19 cellular contexts compared by ENCODE assay signal in the genomic region with DNA sequence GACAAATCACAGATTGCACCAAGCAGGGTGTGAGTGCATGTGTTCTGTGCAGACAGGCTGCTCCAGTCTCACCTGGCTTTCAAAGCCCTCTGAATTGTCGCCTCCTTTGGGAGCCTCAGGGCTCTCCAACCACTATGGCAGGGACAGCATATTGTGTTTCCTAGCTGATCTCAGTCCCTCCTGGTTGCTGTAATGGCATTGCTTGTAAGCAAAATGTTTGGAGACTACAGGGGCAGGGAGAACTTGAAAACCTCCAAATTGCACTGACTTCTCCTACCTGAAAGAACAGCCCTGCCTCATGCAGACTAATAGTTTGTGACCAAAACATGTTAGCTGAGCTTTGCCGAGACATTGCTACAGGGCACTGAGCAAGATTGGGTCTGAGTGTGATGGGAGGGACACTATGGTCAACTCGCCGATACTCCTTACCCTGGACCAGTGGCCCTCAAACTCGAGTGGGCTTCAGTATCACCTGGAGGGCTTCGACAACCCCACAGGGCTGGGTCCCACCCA.
DNase-seq lines count a peak whose midpoint lies in the region; ATAC-seq lines count a peak whose summit lies in the region.
"Had no signal": no experiment of that assay in that cellular context is flagged by ENCODE, and none has a peak within 500 bp of the region (broad histone marks: within the 10 kb centered on the region; RNA-seq: fewer than 3 reads in every experiment).

No MANE protein-coding gene starts in this region.

- H3K27ac ChIP-seq in HUES6 (ENCODE audit: low read depth, low read length) (peak overlapping the region; percentile 77), iPS-20b (ENCODE audit: low read length) (peak overlapping the region; percentile 26)
- H3K27ac ChIP-seq: cardiac muscle cell had no signal

- H3K4me1 ChIP-seq in HUES6 (ENCODE audit: control insufficient read depth, insufficient read depth, low read length) (peaks cover 57% of the 10 kb centered on the region), iPS-20b (ENCODE audit: insufficient read depth, low read length) (peaks cover 26% of the 10 kb centered on the region)
- H3K4me1 ChIP-seq: Caco-2, suprapubic skin had no signal

- H3K9ac ChIP-seq in HUES6 (ENCODE audit: low read length) (peak overlapping the region; percentile 67), iPS-20b (ENCODE audit: low read depth, low read length) (peak overlapping the region; percentile 57; the same call in 1 of the 2 replicates)

- H3K4me3 ChIP-seq in HUES6 (ENCODE audit: low read depth, low read length) (peak overlapping the region; percentile 25), iPS-20b (ENCODE audit: low read length) (peak overlapping the region; percentile 49; the same call in 1 of the 2 replicates)
- H3K4me3 ChIP-seq: cardiac muscle cell, esophagus squamous epithelium, suprapubic skin had no signal

- H3K36me3 ChIP-seq in HUES6 (ENCODE audit: control insufficient read depth, insufficient read depth, low read length) = no peaks in the 10 kb centered on the region
- no peaks in the 10 kb centered on the region for H3K36me3 ChIP-seq in iPS-20b (ENCODE audit: insufficient read depth, low read depth, low read length)
- H3K36me3 ChIP-seq: cardiac muscle cell, esophagus squamous epithelium, suprapubic skin had no signal

- H3K27me3 ChIP-seq in HUES6 (ENCODE audit: control insufficient read depth, insufficient read depth, low read length) = no peaks in the 10 kb centered on the region
- H3K27me3 ChIP-seq in iPS-20b (ENCODE audit: insufficient read depth, low read length) = no peaks in the 10 kb centered on the region
- H3K27me3 ChIP-seq: cardiac muscle cell, esophagus squamous epithelium, suprapubic skin had no signal

- DNase-seq in NCI-H1417 treated with DMSO at 0.1 percent for 48 hours (lab: John Stamatoyannopoulos, UW) (no peak), NCI-H2196 treated with DMSO at 0.1 percent for 48 hours (lab: John Stamatoyannopoulos, UW; ENCODE audit: unreplicated experiment) (no peak)
- DNase-seq: activated CD4-positive, CD25-positive, alpha-beta regulatory T cell; activated CD8-positive, alpha-beta T cell treated with anti-CD3 and anti-CD28 coated beads, Interleukin-2, amount 10 ng/mL, durations not matched to agents 7 days and 5 days; activated naive CD8-positive, alpha-beta T cell treated with anti-CD3 and anti-CD28 coated beads for 36 hours; Caco-2; esophagus squamous epithelium; mammary epithelial cell; naive thymus-derived CD8-positive, alpha-beta T cell; NCI-H510A; stimulated activated CD4-positive, alpha-beta T cell treated with anti-CD3 and anti-CD28 coated beads, Interleukin-4, amount 100 ng/mL, for 24 hours had no signal

- ATAC-seq in GM18868 (IDR thresholded peaks at IDR 0.05; ENCODE audit: unreplicated experiment) (peak; percentile 7), GM21529 (IDR thresholded peaks at IDR 0.05; ENCODE audit: unreplicated experiment) (peak; percentile 1), GM21717 (IDR thresholded peaks at IDR 0.05; ENCODE audit: unreplicated experiment) (no peak), HG03196 (IDR thresholded peaks at IDR 0.05; ENCODE audit: unreplicated experiment) (no peak)
- ATAC-seq: activated CD8-positive, alpha-beta T cell treated with anti-CD3 and anti-CD28 coated beads, Interleukin-2, amount 10 ng/mL, durations not matched to agents 7 days and 5 days; naive thymus-derived CD8-positive, alpha-beta T cell had no signal

- H3K9me3 ChIP-seq in HUES6 (ENCODE audit: control insufficient read depth, insufficient read depth, low read depth, low read length) (no peaks in the 10 kb centered on the region), iPS-20b (ENCODE audit: insufficient read depth, low read depth, low read length) (no peaks in the 10 kb centered on the region)
- H3K9me3 ChIP-seq: Caco-2, esophagus squamous epithelium, suprapubic skin had no signal

Comparison
In these comparisons a context has a peak if more than half of its experiments do, and no peak if none do; other contexts are left out.
1. ATAC-seq: peak in GM18868 (single experiment) and GM21529 (single experiment); none in GM21717 (single experiment) and HG03196 (single experiment).